ENCODE assay signal across 9 cellular contexts in genomic region chr19:18507021-18507726, GRCh38. TPM values are rescaled to one million over a fixed set of nuclear protein-coding genes. Genes with fewer than 3 reads are reported as not detected.
DNase-seq lines count a peak whose midpoint lies in the region; ATAC-seq and TF ChIP-seq lines count a peak whose summit lies in the region.
"Had no signal": no experiment of that assay in that cellular context is flagged by ENCODE, and none has a peak within 500 bp of the region (broad histone marks: within the 10 kb centered on the region; RNA-seq: fewer than 3 reads in every experiment).

No MANE protein-coding gene starts in this region.

- WGBS in endodermal cell (ENCODE audit: insufficient coverage in 1 of 2, insufficient read length in 1 of 2), 2 experiments, result 92 to 93% methylated on average over 6 to 9 of the region's 9 CpGs
- WGBS in aorta, 2 donors, result 28 to 31% methylated on average over 9 of the region's 9 CpGs

- intact Hi-C loops in aorta (cut with DNase I), result no loop called here

- H3K27me3 ChIP-seq in endodermal cell (ENCODE audit: control insufficient read depth, insufficient read depth, low read length, poor library complexity, severe bottlenecking), result no peaks in the 10 kb centered on the region
- H3K27me3 ChIP-seq in aorta (ENCODE audit: control insufficient read depth in 1 of 2, insufficient read depth in 2 of 2, low read length in 1 of 2), result no peaks in the 10 kb centered on the region

- H3K9ac ChIP-seq in endodermal cell (ENCODE audit: extremely low read depth, low read length, poor library complexity, severe bottlenecking), result no peak overlapping the region

- H3K27me3 Mint-ChIP-seq in endodermal cell (ENCODE audit: insufficient read depth) (no peaks in the 10 kb centered on the region), osteocyte (ENCODE audit: unreplicated experiment) (no peaks in the 10 kb centered on the region)

- peaks cover 23% of the 10 kb centered on the region for H3K4me1 ChIP-seq in endodermal cell (ENCODE audit: control insufficient read depth, insufficient read depth, low read length)
- peaks cover 8 to 9% of the 10 kb centered on the region in 2 donors for H3K4me1 ChIP-seq in aorta (ENCODE audit: control insufficient read depth in 1 of 2, insufficient read depth in 2 of 2, low read length in 2 of 2)

- H3K36me3 Mint-ChIP-seq in endodermal cell (ENCODE audit: low read depth) (no peaks in the 10 kb centered on the region), osteocyte (ENCODE audit: unreplicated experiment) (no peaks in the 10 kb centered on the region)

- no peaks in the 10 kb centered on the region for H3K9me3 Mint-ChIP-seq in endodermal cell
- no peaks in the 10 kb centered on the region for H3K9me3 Mint-ChIP-seq in osteocyte (ENCODE audit: unreplicated experiment)

- TF ChIP-seq CTCF in endodermal cell (conservative IDR thresholded peaks at IDR 0.05), result no peak
- TF ChIP-seq CTCF in osteocyte (IDR thresholded peaks at IDR 0.05), result no peak

- H3K9me3 ChIP-seq in endodermal cell (ENCODE audit: control insufficient read depth, low read length) (no peaks in the 10 kb centered on the region), aorta (ENCODE audit: control insufficient read depth, low read length) (no peaks in the 10 kb centered on the region)

- H3K27ac ChIP-seq in endodermal cell (ENCODE audit: low read depth, low read length) (no peak overlapping the region), aorta (ENCODE audit: low read depth in 1 of 2, low read length in 2 of 2) (peak overlapping the region in 1 of 2 donors; percentile 65)

- H3K4me3 Mint-ChIP-seq in endodermal cell (no peak overlapping the region), osteocyte (ENCODE audit: unreplicated experiment) (no peak overlapping the region)

- H3K4me1 Mint-ChIP-seq in endodermal cell (peaks cover 30% of the 10 kb centered on the region), osteocyte (ENCODE audit: unreplicated experiment) (peaks cover 44% of the 10 kb centered on the region)

- ATAC-seq in HG03521 (IDR thresholded peaks at IDR 0.05; ENCODE audit: unreplicated experiment), result no peak
- no peak for ATAC-seq in GM21529 (IDR thresholded peaks at IDR 0.05; ENCODE audit: unreplicated experiment)
- no peak for ATAC-seq in aorta (ENCODE audit: low FRiP score)

- H3K36me3 ChIP-seq in endodermal cell (ENCODE audit: control insufficient read depth, insufficient read depth, low read length) (no peaks in the 10 kb centered on the region), aorta (ENCODE audit: control insufficient read depth in 1 of 2, insufficient read depth in 2 of 2, low read length in 1 of 2) (no peaks in the 10 kb centered on the region)

- DNase-seq in GF-D8 (lab: John Stamatoyannopoulos, UW), result peak; percentile 79
- peak; percentile 34 for DNase-seq in UCSD-AML1 (lab: John Stamatoyannopoulos, UW; ENCODE audit: unreplicated experiment)
- no peak for DNase-seq in endodermal cell
- no peak for DNase-seq in osteocyte (ENCODE audit: extremely low spot score, unreplicated experiment)
- DNase-seq in mesenteric fat pad (ENCODE audit: low spot score), result no peak
- DNase-seq in aorta, result no peak
- DNase-seq: stimulated activated CD4-positive, alpha-beta T cell treated with anti-CD3 and anti-CD28 coated beads, Interleukin-4, amount 100 ng/mL, for 1 hour had no signal

- peak overlapping the region; percentile 83 for H3K27ac Mint-ChIP-seq in endodermal cell
- peak overlapping the region; percentile 25 for H3K27ac Mint-ChIP-seq in osteocyte (ENCODE audit: unreplicated experiment)

- H3K4me3 ChIP-seq in endodermal cell (ENCODE audit: low read length), result no peak overlapping the region
- no peak overlapping the region for H3K4me3 ChIP-seq in aorta (ENCODE audit: low read length in 2 of 2)

RNA-seq across cellular contexts. Expression of gene ELL, which starts 14.7 kb away (rescaled TPM):
- total RNA-seq in endodermal cell (10 to 100 TPM; 10.9 to 15.4 TPM), osteocyte (17.6 and 18.3 TPM in 2 replicates), mesenteric fat pad (38.4 TPM), aorta (10 to 100 TPM; 30.0 to 37.9 TPM)
- 7.1 TPM for polyA plus RNA-seq in endodermal cell (2013, experiment 1 of 2)
- 6.6 TPM for polyA plus RNA-seq in endodermal cell (2013, experiment 2 of 2)
- 10 to 100 TPM in 1 of 2 donors, 1 to 10 TPM in 1; 7.3 to 13.1 TPM for polyA plus RNA-seq in aorta

RNA-seq across cellular contexts. Expression of gene FKBP8, which starts 36.2 kb away (rescaled TPM):
- 100 to 1,000 TPM; 277 to 336 TPM for total RNA-seq in endodermal cell
- polyA plus RNA-seq in endodermal cell (2013, experiment 1 of 2), result 178 TPM
- polyA plus RNA-seq in endodermal cell (2013, experiment 2 of 2), result 167 TPM
- 242 and 253 TPM in 2 replicates for total RNA-seq in osteocyte
- 176 TPM for total RNA-seq in mesenteric fat pad
- total RNA-seq in aorta, result 100 to 1,000 TPM; 225 to 239 TPM
- 100 to 1,000 TPM; 255 to 362 TPM for polyA plus RNA-seq in aorta

RNA-seq across cellular contexts. Expression of gene KXD1, which starts 50.5 kb away (rescaled TPM):
- 100 to 1,000 TPM; 108 to 115 TPM for total RNA-seq in endodermal cell
- polyA plus RNA-seq in endodermal cell (2013, experiment 1 of 2), result 131 TPM
- 120 TPM for polyA plus RNA-seq in endodermal cell (2013, experiment 2 of 2)
- 66.5 and 70.6 TPM in 2 replicates for total RNA-seq in osteocyte
- 90.9 TPM for total RNA-seq in mesenteric fat pad
- total RNA-seq in aorta, result 10 to 100 TPM; 85.4 to 92.4 TPM
- polyA plus RNA-seq in aorta, result 100 to 1,000 TPM in 1 of 2 donors, 10 to 100 TPM in 1; 85.6 to 128 TPM

Comparison
In these comparisons a context has a peak if more than half of its experiments do, and no peak if none do; other contexts are left out.
1. DNase-seq: peak in GF-D8 (single experiment) and UCSD-AML1 (single experiment); none in endodermal cell (single experiment), osteocyte (single experiment), mesenteric fat pad (single experiment) and aorta (0 of 2).